1 cellular context compared by ENCODE assay signal in the genomic region with DNA sequence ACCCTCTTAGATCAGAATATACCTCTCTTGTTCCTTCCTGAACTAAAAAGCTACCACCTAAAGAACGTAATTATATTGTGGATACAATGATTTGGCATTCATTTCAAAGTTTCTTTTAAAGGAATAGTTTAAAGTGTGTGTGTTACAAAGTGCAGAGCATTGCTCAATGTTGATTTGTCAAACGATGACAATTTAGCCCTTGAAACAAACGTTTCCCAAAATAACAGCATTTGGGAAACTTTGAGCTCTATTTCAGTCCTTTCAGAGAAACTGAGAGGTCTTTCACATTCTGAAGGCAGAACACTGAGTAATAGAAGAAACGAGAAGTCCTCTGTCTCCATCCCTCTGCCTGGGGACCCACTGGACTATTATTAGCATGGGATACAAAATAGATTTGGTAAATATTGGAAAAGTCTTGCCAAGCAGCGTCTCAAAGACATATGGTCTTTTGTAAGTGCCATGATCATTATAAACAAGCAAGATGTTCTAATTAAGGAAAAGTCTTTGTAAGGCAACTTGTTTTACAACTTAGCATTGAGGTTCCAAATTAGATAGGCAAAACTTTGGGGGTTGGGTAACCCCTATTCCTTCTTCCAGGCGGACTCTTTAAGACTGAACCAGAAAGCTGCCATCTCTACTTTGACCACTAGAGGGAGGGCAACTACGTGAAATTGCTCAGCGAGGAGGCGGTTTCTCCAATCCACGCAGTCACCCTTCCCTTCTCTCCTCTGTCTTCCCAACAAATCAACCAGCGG.
TF ChIP-seq lines count a peak whose summit lies in the region.

No MANE protein-coding gene starts in this region.

TF ChIP-seq in H1, 55 proteins besides CTCF, POLR2A, EP300 and RAD21:
- no peak for TF ChIP-seq ATF2 (IDR thresholded peaks at IDR 0.05; ENCODE audit: low read length)
- no peak for TF ChIP-seq TBP (IDR thresholded peaks at IDR 0.05; ENCODE audit: low read depth, low read length)
- no peak for TF ChIP-seq CBX5 (IDR thresholded peaks at IDR 0.05; ENCODE audit: low read depth, low read length)
- no peak for TF ChIP-seq CHD2 (IDR thresholded peaks at IDR 0.05; ENCODE audit: low read length)
- no peak for TF ChIP-seq MAX (IDR thresholded peaks at IDR 0.05)
- TF ChIP-seq RBBP5 (IDR thresholded peaks at IDR 0.05; ENCODE audit: borderline replicate concordance, low read depth, low read length), result no peak
- TF ChIP-seq ATF3 (IDR thresholded peaks at IDR 0.05; ENCODE audit: insufficient read depth, low read depth, low read length), result no peak
- no peak for TF ChIP-seq TCF12 (IDR thresholded peaks at IDR 0.05; ENCODE audit: low read depth, low read length)
- no peak for TF ChIP-seq BCL11A (IDR thresholded peaks at IDR 0.05; ENCODE audit: low read depth in 2 of 2, low read length in 2 of 2)
- TF ChIP-seq EGR1 (IDR thresholded peaks at IDR 0.05; ENCODE audit: borderline replicate concordance, low read depth, low read length), result no peak
